In the genomic region with DNA sequence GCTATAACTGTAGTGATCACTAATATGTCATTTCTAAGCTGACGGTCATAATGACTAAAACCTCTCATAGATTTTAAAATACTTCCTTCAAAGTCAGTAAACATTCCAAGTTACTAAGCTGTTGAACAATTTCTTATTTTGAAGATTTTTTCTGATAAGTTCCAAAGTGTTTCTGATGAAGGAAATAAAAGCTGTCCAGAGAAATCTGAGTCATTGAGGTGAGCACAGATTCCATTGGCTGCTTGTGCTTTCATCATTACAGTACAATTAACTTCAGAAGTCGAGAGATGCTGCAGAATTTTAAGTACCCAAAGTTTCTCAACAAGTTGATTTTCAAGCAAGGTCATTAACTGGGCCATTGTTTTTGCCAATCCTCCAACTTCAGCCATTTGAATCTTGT, we compare ENCODE assay signal across 14 cellular contexts. TPM values are rescaled to one million over a fixed set of nuclear protein-coding genes. Genes with fewer than 3 reads are reported as not detected.
DNase-seq lines count a peak whose midpoint lies in the region; ATAC-seq, FAIRE-seq and TF ChIP-seq lines count a peak whose summit lies in the region.
"Had no signal": no experiment of that assay in that cellular context is flagged by ENCODE, and none has a peak within 500 bp of the region (broad histone marks: within the 10 kb centered on the region; RNA-seq: fewer than 3 reads in every experiment).

No MANE protein-coding gene starts in this region.

- no peaks in the 10 kb centered on the region for H3K9me3 ChIP-seq in OCI-LY3 (ENCODE audit: insufficient read depth, low read length)
- H3K9me3 ChIP-seq in GM12878 (replicated peaks; ENCODE audit: control insufficient read depth, insufficient read depth, low read length), result no peaks in the 10 kb centered on the region
- H3K9me3 ChIP-seq: body of pancreas had no signal

- peaks cover 44% of the 10 kb centered on the region for H3K36me3 Mint-ChIP-seq in activated CD4-positive, alpha-beta T cell treated with anti-CD3 and anti-CD28 coated beads for 36 hours (ENCODE audit: low read depth)

- RAD21 ChIA-PET in GM12878 (lab: Charles Lee; ENCODE audit: unreplicated experiment), result interaction anchor here (0.8 to 4.7 kb wide), 9 partner anchors 10 to 48 kb away, joined by 3 to 26 read pairs (median 5); no protein-coding TSS in a partner anchor

- BruUV-seq in GM12878 (replicated peaks; lab: Mats Ljungman, UMichigan), result no TSS peak

- peaks cover 86% of the 10 kb centered on the region for H3K4me1 Mint-ChIP-seq in activated CD4-positive, alpha-beta T cell treated with anti-CD3 and anti-CD28 coated beads for 36 hours

- H3K4me1 ChIP-seq in OCI-LY3 (ENCODE audit: low read length), result peaks cover 55% of the 10 kb centered on the region
- peaks cover 47% of the 10 kb centered on the region for H3K4me1 ChIP-seq in GM12878 (ENCODE audit: control insufficient read depth, insufficient read depth, low read length)
- H3K4me1 ChIP-seq: body of pancreas had no signal

- H3K9ac ChIP-seq in OCI-LY3 (ENCODE audit: low read length) (no peak overlapping the region), GM12878 (ENCODE audit: control insufficient read depth, insufficient read depth, low read length) (no peak overlapping the region; the same call in 1 of the 2 replicates)

- H2AFZ ChIP-seq in OCI-LY3 (ENCODE audit: low read depth, low read length), result no peak overlapping the region
- H2AFZ ChIP-seq in GM12878 (ENCODE audit: control insufficient read depth, low read depth, low read length), result no peak overlapping the region; the same call in 1 of the 2 replicates

- SMC1A ChIA-PET in GM12878 (lab: Charles Lee; ENCODE audit: uncharacterized antibody, unreplicated experiment), result interaction anchor here (0.7 to 20.8 kb wide), 8 partner anchors 9 to 76 kb away, joined by 3 to 604 read pairs (median 8); partner anchors contain the start of genes CETP and NLRC5

- intact Hi-C loops in activated CD4-positive, alpha-beta T cell treated with anti-CD3 and anti-CD28 coated beads for 36 hours (cut with DNase I, micrococcal nuclease), result loop anchor here in 1 of 2 experiments (5.0 kb wide), 1 partner anchor 81 kb away; the partner anchor contains the start of gene HERPUD1
- intact Hi-C loops in GM12878 (cut with micrococcal nuclease; ENCODE audit: unreplicated experiment), result no loop called here

- no peak for TF ChIP-seq EP300 in GM12878 (IDR thresholded peaks at IDR 0.05; ENCODE audit: borderline replicate concordance in 1 of 2, control insufficient read depth in 1 of 2, low read depth in 2 of 2, low read length in 2 of 2)

- CTCF ChIA-PET in activated CD4-positive, alpha-beta T cell treated with anti-CD3 and anti-CD28 coated beads for 36 hours (lab: Charles Lee), result interaction anchor here (0.7 to 1.6 kb wide), 7 partner anchors 10 to 70 kb away, joined by 3 to 6 read pairs (median 4); partner anchors contain the start of gene NLRC5
- CTCF ChIA-PET in GM12878 (lab: Yijun Ruan, JAX), result interaction anchor here (1.0 to 4.8 kb wide), 8 partner anchors 9 to 48 kb away, joined by 3 to 21 read pairs (median 4); no protein-coding TSS in a partner anchor

- peaks cover 22% of the 10 kb centered on the region for H3K36me3 ChIP-seq in OCI-LY3 (replicated peaks; ENCODE audit: low read depth, low read length)
- H3K36me3 ChIP-seq in GM12878 (ENCODE audit: control insufficient read depth in 2 of 2, insufficient read depth in 2 of 2, low read length in 1 of 2), result peaks cover 8 to 9% of the 10 kb centered on the region in 2 experiments
- H3K36me3 ChIP-seq: WERI-Rb-1 had no signal

- peak overlapping the region; percentile 95 for H3K27ac Mint-ChIP-seq in activated CD4-positive, alpha-beta T cell treated with anti-CD3 and anti-CD28 coated beads for 36 hours
- H3K27ac Mint-ChIP-seq: progenitor cell of endocrine pancreas had no signal

- H3K4me2 ChIP-seq in OCI-LY3 (ENCODE audit: low read length), result no peak overlapping the region
- peak overlapping the region; percentile 80 for H3K4me2 ChIP-seq in GM12878 (ENCODE audit: control insufficient read depth, insufficient read depth)

- no peaks in the 10 kb centered on the region for H3K9me3 Mint-ChIP-seq in activated CD4-positive, alpha-beta T cell treated with anti-CD3 and anti-CD28 coated beads for 36 hours (ENCODE audit: low read depth)

- TF ChIP-seq CTCF in OCI-LY3 (IDR thresholded peaks at IDR 0.05; ENCODE audit: low read depth, low read length) (no peak), GM12878 (IDR thresholded peaks at IDR 0.05 in 2 of 3, conservative IDR thresholded peaks at IDR 0.05 in 1 of 3; ENCODE audit: control insufficient read depth in 2 of 3, extremely low read depth in 1 of 3, insufficient read depth in 1 of 3, low read depth in 3 of 3, low read length in 3 of 3) (no peak)

- H3K4me3 ChIP-seq in OCI-LY3 (ENCODE audit: low read length) (no peak overlapping the region), GM12878 (no peak overlapping the region)
- H3K4me3 ChIP-seq: body of pancreas had no signal

- no peak for DNase-seq in activated CD4-positive, alpha-beta T cell treated with anti-CD3 and anti-CD28 coated beads for 36 hours
- no peak for DNase-seq in activated CD4-positive, alpha-beta T cell treated with anti-CD3 and anti-CD28 coated beads for 1 hour
- DNase-seq in GM12878 (ENCODE audit: low read depth, low spot score), result no peak
- peak; percentile 34 for DNase-seq in non-pigmented ciliary epithelial cell (ENCODE audit: low read depth)
- no peak for DNase-seq in NCI-H1105 treated with DMSO at 0.1 percent for 48 hours (lab: John Stamatoyannopoulos, UW)
- DNase-seq in NCI-H1417 treated with DMSO at 0.1 percent for 48 hours (lab: John Stamatoyannopoulos, UW), result no peak
- DNase-seq: body of pancreas, GF-D8, NCI-H1694, WERI-Rb-1 had no signal

- FAIRE-seq in GM12878 (lab: Jason Lieb, UNC), result no peak
- FAIRE-seq: A204.1 had no signal

- H3K79me2 ChIP-seq in OCI-LY3 (ENCODE audit: low read length) (peaks cover 28% of the 10 kb centered on the region), GM12878 (ENCODE audit: control insufficient read depth, insufficient read depth, low read length) (peaks cover 40% of the 10 kb centered on the region)

- no peaks in the 10 kb centered on the region for H4K20me1 ChIP-seq in OCI-LY3 (ENCODE audit: insufficient read depth, low read length)
- H4K20me1 ChIP-seq in GM12878 (ENCODE audit: control insufficient read depth, insufficient read depth), result no peaks in the 10 kb centered on the region

- H3K4me3 Mint-ChIP-seq in activated CD4-positive, alpha-beta T cell treated with anti-CD3 and anti-CD28 coated beads for 36 hours, result peak overlapping the region; percentile 19

- in situ Hi-C loops in GM12878 (cut with MboI), result no loop called here

- TF ChIP-seq POLR2A in GM12878 (IDR thresholded peaks at IDR 0.05; ENCODE audit: low read depth, low read length), result no peak

- no peak for ATAC-seq in activated CD4-positive, alpha-beta T cell treated with anti-CD3 and anti-CD28 coated beads for 36 hours
- ATAC-seq in GM12878 (no peak), HG03135 (IDR thresholded peaks at IDR 0.05; ENCODE audit: unreplicated experiment) (no peak)
- ATAC-seq: body of pancreas had no signal

- H3K27me3 ChIP-seq in OCI-LY3 (ENCODE audit: low read depth, low read length), result no peaks in the 10 kb centered on the region
- H3K27me3 ChIP-seq in GM12878 (replicated peaks in 1 of 2; ENCODE audit: control insufficient read depth in 2 of 2, insufficient read depth in 2 of 2, low read length in 1 of 2), result no peaks in the 10 kb centered on the region
- H3K27me3 ChIP-seq: body of pancreas had no signal

- POLR2A ChIA-PET in activated CD4-positive, alpha-beta T cell treated with anti-CD3 and anti-CD28 coated beads for 36 hours (lab: Charles Lee), result interaction anchor here (0.7 to 1.3 kb wide), 3 partner anchors 9 to 28 kb away, joined by 3 to 6 read pairs (median 4); no protein-coding TSS in a partner anchor
- POLR2A ChIA-PET in GM12878 (lab: Charles Lee), result interaction anchor here (0.9 to 6.6 kb wide), 5 partner anchors 9 to 33 kb away, joined by 3 to 40 read pairs (median 4); no protein-coding TSS in a partner anchor

- 48% methylated on average over 2 of the region's 2 CpGs for WGBS in GM12878 (ENCODE audit: insufficient coverage, insufficient replicate concordance, low lambda C conversion rate, missing lambda C conversion rate)

- no peaks in the 10 kb centered on the region for H3K27me3 Mint-ChIP-seq in activated CD4-positive, alpha-beta T cell treated with anti-CD3 and anti-CD28 coated beads for 36 hours

- H3K27ac ChIP-seq in OCI-LY3 (ENCODE audit: low read length), result 0 out of 2 replicates have a peak overlapping the region, but pooled peaks have one; percentile 53
- H3K27ac ChIP-seq in GM12878 (ENCODE audit: control insufficient read depth, insufficient read depth), result peak overlapping the region; percentile 95
- H3K27ac ChIP-seq: WERI-Rb-1 had no signal

- TF ChIP-seq RAD21 in GM12878 (IDR thresholded peaks at IDR 0.05; ENCODE audit: insufficient read depth, low read depth, low read length), result no peak

RNA-seq across cellular contexts. Expression of gene NLRC5, which starts 23.9 kb away (rescaled TPM):
- 100 to 1,000 TPM; 143 to 175 TPM for total RNA-seq in activated CD4-positive, alpha-beta T cell treated with anti-CD3 and anti-CD28 coated beads for 36 hours
- total RNA-seq in GM12878 (2013; cell fraction: nucleolus; rRNA removed), result 626 and 671 TPM in 2 replicates
- 60.3 and 65.3 TPM in 2 replicates for total RNA-seq in GM12878 (2014; rRNA removed)
- 49.2 and 54.3 TPM in 2 replicates for total RNA-seq in GM12878 (2014; rRNA removed; fragmentation: Illumina TruSeq; extraction: Trizol)
- total RNA-seq in GM12878 (2021), result 86.2 and 105 TPM in 2 replicates
- polyA plus RNA-seq in GM12878 (2011; ENCODE audit: low read depth), result 26.2 TPM
- 62.1 and 88.8 TPM in 2 replicates for polyA plus RNA-seq in GM12878 (2011; rRNA removed)
- polyA plus RNA-seq in GM12878 (2011; cell fraction: cytosol; rRNA removed), result 73.8 and 102 TPM in 2 replicates
- polyA plus RNA-seq in GM12878 (2011; cell fraction: nucleus; rRNA removed), result 528 TPM in 2 replicates
- polyA plus RNA-seq in GM12878 (2012), result 39.6 and 49.1 TPM in 2 replicates
- polyA plus RNA-seq in GM12878 (2014; fragmentation: Illumina TruSeq; extraction: Trizol), result 51.5 and 73.0 TPM in 2 replicates
- polyA plus RNA-seq in GM12878 (2014; fragmentation: Nextera tagmentation; extraction: Ambion mirVana), result 10 to 100 TPM; 13.1 to 14.2 TPM
- polyA plus RNA-seq in GM12878 (2014; rRNA removed), result 83.8 and 84.2 TPM in 2 replicates
- polyA plus RNA-seq in GM12878 (2016; fragmentation: Nextera tagmentation; extraction: Ambion mirVana), result 10 to 100 TPM; 43.7 to 49.1 TPM
- 197 and 272 TPM in 2 replicates for polyA minus RNA-seq in GM12878 (2011; rRNA and poly(A)+ RNA removed)
- polyA minus RNA-seq in GM12878 (2011; cell fraction: cytosol; rRNA and poly(A)+ RNA removed), result 42.9 and 54.2 TPM in 2 replicates
- polyA minus RNA-seq in GM12878 (2011; cell fraction: nucleus; rRNA and poly(A)+ RNA removed), result 281 and 428 TPM in 2 replicates
- total RNA-seq: progenitor cell of endocrine pancreas had no signal

RNA-seq across cellular contexts. Expression of gene CETP, which starts 51.5 kb away (rescaled TPM):
- under 1 TPM in 1 of 2 experiments, not detected in 1; 0.14 TPM for total RNA-seq in activated CD4-positive, alpha-beta T cell treated with anti-CD3 and anti-CD28 coated beads for 36 hours
- total RNA-seq in GM12878 (2013; cell fraction: nucleolus; rRNA removed), result 2.0 and 2.9 TPM in 2 replicates
- total RNA-seq in GM12878 (2014; rRNA removed) (1.9 and 2.3 TPM in 2 replicates), GM12878 (2014; rRNA removed; fragmentation: Illumina TruSeq; extraction: Trizol) (1.2 and 1.3 TPM in 2 replicates), GM12878 (2021) (0.77 and 1.4 TPM in 2 replicates)
- 0.92 TPM for polyA plus RNA-seq in GM12878 (2011; ENCODE audit: low read depth)
- polyA plus RNA-seq in GM12878 (2011; rRNA removed) (4.5 and 6.4 TPM in 2 replicates), GM12878 (2014; fragmentation: Illumina TruSeq; extraction: Trizol) (0.90 and 1.2 TPM in 2 replicates), GM12878 (2014; fragmentation: Nextera tagmentation; extraction: Ambion mirVana) (1 to 10 TPM; 2.4 to 2.9 TPM), GM12878 (2014; rRNA removed) (1.4 and 1.5 TPM in 2 replicates), GM12878 (2016; fragmentation: Nextera tagmentation; extraction: Ambion mirVana) (1 to 10 TPM; 2.3 to 2.9 TPM)
- 4.8 and 5.3 TPM in 2 replicates for polyA plus RNA-seq in GM12878 (2011; cell fraction: cytosol; rRNA removed)
- polyA plus RNA-seq in GM12878 (2011; cell fraction: nucleus; rRNA removed), result 2.6 and 3.7 TPM in 2 replicates
- 1.2 and 2.1 TPM in 2 replicates for polyA plus RNA-seq in GM12878 (2012)
- 3.1 and 3.4 TPM in 2 replicates for polyA minus RNA-seq in GM12878 (2011; rRNA and poly(A)+ RNA removed)
- 0.94 and 1.3 TPM in 2 replicates for polyA minus RNA-seq in GM12878 (2011; cell fraction: cytosol; rRNA and poly(A)+ RNA removed)
- polyA minus RNA-seq in GM12878 (2011; cell fraction: nucleus; rRNA and poly(A)+ RNA removed), result 0.85 and 0.96 TPM in 2 replicates
- total RNA-seq: progenitor cell of endocrine pancreas had no signal
